In genomic region chr2:64643838-64644219, GRCh38 we compare ENCODE assay signal across 8 cellular contexts. TPM values are rescaled to one million over a fixed set of nuclear protein-coding genes. Genes with fewer than 3 reads are reported as not detected.
A peak's percentile ranks its signal among the peaks of the same experiment; 100 is the strongest.
DNase-seq lines count a peak whose midpoint lies in the region; ATAC-seq and TF ChIP-seq lines count a peak whose summit lies in the region.

No MANE protein-coding gene starts in this region.

- H4K20me1 ChIP-seq in Karpas-422 (ENCODE audit: insufficient read depth, low read depth, low read length) = peaks cover 93% of the 10 kb centered on the region

- ATAC-seq in HG02840 (IDR thresholded peaks at IDR 0.05; ENCODE audit: low FRiP score, unreplicated experiment) = no peak

- peaks cover 81% of the 10 kb centered on the region for H3K4me1 Mint-ChIP-seq in osteocyte (ENCODE audit: unreplicated experiment)

- peak overlapping the region; percentile 92 for H3K4me2 ChIP-seq in Karpas-422 (ENCODE audit: low read depth, low read length, poor library complexity, severe bottlenecking)

- peak overlapping the region; percentile 98 for H3K27ac Mint-ChIP-seq in osteocyte (ENCODE audit: unreplicated experiment)

- H3K9me3 ChIP-seq in Karpas-422 (ENCODE audit: low read length) (no peaks in the 10 kb centered on the region), duodenal mucosa (ENCODE audit: control insufficient read depth in 1 of 2, low read length in 2 of 2) (no peaks in the 10 kb centered on the region)

- in situ Hi-C loops in ACHN (cut with HindIII; ENCODE audit: low pct_ligation_motif_present, low pct_unique_long_range_greater_than_20kb, low sequenced_read_pairs) = no loop called here

- H3K27me3 ChIP-seq in Karpas-422 (ENCODE audit: low read length) (no peaks in the 10 kb centered on the region), duodenal mucosa (ENCODE audit: control insufficient read depth in 1 of 2, insufficient read depth in 2 of 2, low read length in 2 of 2) (no peaks in the 10 kb centered on the region)

- H3K27me3 Mint-ChIP-seq in osteocyte (ENCODE audit: unreplicated experiment) = no peaks in the 10 kb centered on the region

- peaks cover 100% of the 10 kb centered on the region for H3K79me2 ChIP-seq in Karpas-422 (ENCODE audit: low read length)

- H2AFZ ChIP-seq in Karpas-422 (ENCODE audit: low read length) = no peak overlapping the region

- H3K4me3 ChIP-seq in Karpas-422 (ENCODE audit: low read length) = peak overlapping the region; percentile 67
- H3K4me3 ChIP-seq in duodenal mucosa (ENCODE audit: low read depth in 1 of 2, low read length in 2 of 2) = peak overlapping the region in 1 of 2 donors; percentile 72

- TF ChIP-seq CTCF in osteocyte (IDR thresholded peaks at IDR 0.05) = no peak

- H3K9ac ChIP-seq in Karpas-422 (ENCODE audit: low read length) = peak overlapping the region; percentile 72
- peak overlapping the region; percentile 48 to 72 for H3K9ac ChIP-seq in duodenal mucosa (ENCODE audit: low read depth in 1 of 2, low read length in 2 of 2)

- peaks cover 100% of the 10 kb centered on the region for H3K4me1 ChIP-seq in Karpas-422 (ENCODE audit: low read length)
- H3K4me1 ChIP-seq in duodenal mucosa (ENCODE audit: control insufficient read depth in 1 of 2, insufficient read depth in 2 of 2, low read length in 2 of 2) = peaks cover 25 to 44% of the 10 kb centered on the region in 2 donors

- H3K4me3 Mint-ChIP-seq in osteocyte (ENCODE audit: unreplicated experiment) = peak overlapping the region; percentile 79

- H3K36me3 ChIP-seq in Karpas-422 (ENCODE audit: insufficient read depth, low read length) = peaks cover 11% of the 10 kb centered on the region; the same call in 1 of the 2 replicates
- H3K36me3 ChIP-seq in duodenal mucosa (ENCODE audit: control insufficient read depth in 1 of 2, insufficient read depth in 2 of 2, low read length in 2 of 2) = no peaks in the 10 kb centered on the region

- peaks cover 3% of the 10 kb centered on the region for H3K36me3 Mint-ChIP-seq in osteocyte (ENCODE audit: unreplicated experiment)

- H3K27ac ChIP-seq in Karpas-422 (ENCODE audit: low read length) (peak overlapping the region; percentile 86), duodenal mucosa (ENCODE audit: low read depth, low read length) (peak overlapping the region; percentile 4)

- H3K9me3 Mint-ChIP-seq in osteocyte (ENCODE audit: unreplicated experiment) = no peaks in the 10 kb centered on the region

- DNase-seq in DMS53 (lab: John Stamatoyannopoulos, UW) (peak; percentile 68), Karpas-422 (peak; percentile 69), osteocyte (ENCODE audit: extremely low spot score, unreplicated experiment) (no peak), ACHN (no peak), DMS153 treated with DMSO at 0.1 percent for 48 hours (lab: John Stamatoyannopoulos, UW; ENCODE audit: unreplicated experiment) (no peak), NCI-H128 (lab: John Stamatoyannopoulos, UW; ENCODE audit: unreplicated experiment) (no peak)

- H3K9me2 ChIP-seq in Karpas-422 (replicated peaks; ENCODE audit: insufficient read depth, low read length) = no peaks in the 10 kb centered on the region

RNA-seq across cellular contexts. Expression of gene SERTAD2, which starts 9.9 kb away (rescaled TPM):
- total RNA-seq in Karpas-422 (2014; rRNA removed; shearing (Covaris generic); ENCODE audit: low replicate concordance) = 27.2 and 73.8 TPM in 2 replicates
- total RNA-seq in osteocyte = 15.5 and 17.4 TPM in 2 replicates

Comparison
In these comparisons a context has a peak if more than half of its experiments do, and no peak if none do; other contexts are left out.
1. DNase-seq: peak in DMS53 (single experiment) and Karpas-422 (single experiment); none in osteocyte (single experiment), ACHN (single experiment), DMS153 treated with DMSO at 0.1 percent for 48 hours (single experiment) and NCI-H128 (single experiment).